Comparison of ENCODE assay signal across 18 cellular contexts in genomic region chr6:170512249-170512648, GRCh38. TPM values are rescaled to one million over a fixed set of nuclear protein-coding genes. Genes with fewer than 3 reads are reported as not detected.
A peak's percentile ranks its signal among the peaks of the same experiment; 100 is the strongest.
DNase-seq lines count a peak whose midpoint lies in the region; ATAC-seq, FAIRE-seq and TF ChIP-seq lines count a peak whose summit lies in the region.
"Had no signal": no experiment of that assay in that cellular context is flagged by ENCODE, and none has a peak within 500 bp of the region (broad histone marks: within the 10 kb centered on the region; RNA-seq: fewer than 3 reads in every experiment).

No MANE protein-coding gene starts in this region.

- H4K20me1 ChIP-seq in GM12878 (ENCODE audit: control insufficient read depth, insufficient read depth) = no peaks in the 10 kb centered on the region

- no peak for ATAC-seq in GM12878
- ATAC-seq in foreskin keratinocyte = no peak
- ATAC-seq: A549 had no signal

- RAD21 ChIA-PET in GM12878 (lab: Charles Lee; ENCODE audit: unreplicated experiment) = interaction anchor here (2.1 kb wide), 1 partner anchor 48 kb away, joined by 7 read pairs; no protein-coding TSS in a partner anchor

- H3K4me2 ChIP-seq in GM12878 (ENCODE audit: control insufficient read depth, insufficient read depth) = no peak overlapping the region
- H3K4me2 ChIP-seq: A549 had no signal

- no peak for FAIRE-seq in GM12878 (lab: Jason Lieb, UNC)
- FAIRE-seq: A549, D721Med had no signal

- BruUV-seq in GM12878 (replicated peaks; lab: Mats Ljungman, UMichigan) = no TSS peak

- in situ Hi-C loops in GM12878 (cut with MboI) = loop anchor here (10.0 kb wide), 1 partner anchor 1557 kb away; no protein-coding TSS in a partner anchor

- TF ChIP-seq POLR2A in GM12878 (IDR thresholded peaks at IDR 0.05; ENCODE audit: low read depth, low read length) = no peak

- H3K4me3 ChIP-seq in GM12878 = no peak overlapping the region
- H3K4me3 ChIP-seq in right atrium auricular region = no peak overlapping the region
- H3K4me3 ChIP-seq: A549 had no signal

- no peak overlapping the region for H3K27ac ChIP-seq in GM12878 (ENCODE audit: control insufficient read depth, insufficient read depth)
- no peak overlapping the region for H3K27ac ChIP-seq in foreskin keratinocyte
- no peak overlapping the region for H3K27ac ChIP-seq in right atrium auricular region
- H3K27ac ChIP-seq: A549, C4-2B, HL-60 had no signal

- H3K9me3 ChIP-seq in GM12878 (replicated peaks; ENCODE audit: control insufficient read depth, insufficient read depth, low read length) = no peaks in the 10 kb centered on the region
- H3K9me3 ChIP-seq in right atrium auricular region = no peaks in the 10 kb centered on the region
- H3K9me3 ChIP-seq: A549, BE2C had no signal

- H3K36me3 ChIP-seq in GM12878 (ENCODE audit: control insufficient read depth in 2 of 2, insufficient read depth in 2 of 2, low read length in 1 of 2) (no peaks in the 10 kb centered on the region), right atrium auricular region (no peaks in the 10 kb centered on the region)
- H3K36me3 ChIP-seq: BE2C had no signal

- TF ChIP-seq RAD21 in GM12878 (IDR thresholded peaks at IDR 0.05; ENCODE audit: insufficient read depth, low read depth, low read length) = no peak

- H3K9ac ChIP-seq in GM12878 (ENCODE audit: control insufficient read depth, insufficient read depth, low read length) = no peak overlapping the region

- CTCF ChIA-PET in GM12878 (lab: Yijun Ruan, JAX) = interaction anchor here (0.7 to 2.8 kb wide), 2 partner anchors 47 to 681 kb away, joined by 3 to 11 read pairs; no protein-coding TSS in a partner anchor

- intact Hi-C loops in GM12878 (cut with micrococcal nuclease; ENCODE audit: unreplicated experiment) = no loop called here

- H3K27me3 ChIP-seq in GM12878 (replicated peaks in 1 of 2; ENCODE audit: control insufficient read depth in 2 of 2, insufficient read depth in 2 of 2, low read length in 1 of 2) = no peaks in the 10 kb centered on the region
- no peaks in the 10 kb centered on the region for H3K27me3 ChIP-seq in foreskin keratinocyte
- H3K27me3 ChIP-seq in right atrium auricular region = no peaks in the 10 kb centered on the region
- H3K27me3 ChIP-seq: BE2C had no signal

- H3K4me1 ChIP-seq in GM12878 (ENCODE audit: control insufficient read depth, insufficient read depth, low read length) (no peaks in the 10 kb centered on the region), foreskin keratinocyte (peaks cover 3% of the 10 kb centered on the region), right atrium auricular region (no peaks in the 10 kb centered on the region)
- H3K4me1 ChIP-seq: A549, BE2C had no signal

- no peak for TF ChIP-seq EP300 in GM12878 (IDR thresholded peaks at IDR 0.05; ENCODE audit: borderline replicate concordance in 1 of 2, control insufficient read depth in 1 of 2, low read depth in 2 of 2, low read length in 2 of 2)

- 61% methylated on average over 4 of the region's 4 CpGs for WGBS in GM12878 (ENCODE audit: insufficient coverage, insufficient replicate concordance, low lambda C conversion rate, missing lambda C conversion rate)

- peak; percentile 73 for DNase-seq in NCI-H510A treated with DMSO at 0.1 percent for 48 hours (lab: John Stamatoyannopoulos, UW)
- no peak for DNase-seq in NCI-H510A (lab: John Stamatoyannopoulos, UW)
- DNase-seq in DMS53 treated with DMSO at 0.1 percent for 48 hours (lab: John Stamatoyannopoulos, UW; ENCODE audit: unreplicated experiment) = peak; percentile 49
- no peak for DNase-seq in GM12878 (ENCODE audit: low read depth, low spot score)
- peak; percentile 42 to 67 for DNase-seq in foreskin keratinocyte
- DNase-seq in ureter (ENCODE audit: low spot score) = no peak
- no peak for DNase-seq in right atrium auricular region (ENCODE audit: low spot score)
- DNase-seq: BE2C; CD4-positive, alpha-beta memory T cell; COR-L47; DND-41; GDM1; HCEC 1CT; HFFc6 had no signal

- SMC1A ChIA-PET in GM12878 (lab: Charles Lee; ENCODE audit: uncharacterized antibody, unreplicated experiment) = interaction anchor here (0.6 to 2.1 kb wide), 3 partner anchors 25 to 225 kb away, joined by 3 to 7 read pairs (median 6); no protein-coding TSS in a partner anchor

- POLR2A ChIA-PET in GM12878 (lab: Charles Lee) = no interaction called here

- H3K79me2 ChIP-seq in GM12878 (ENCODE audit: control insufficient read depth, insufficient read depth, low read length) = no peaks in the 10 kb centered on the region

- no peak overlapping the region for H2AFZ ChIP-seq in GM12878 (ENCODE audit: control insufficient read depth, low read depth, low read length)

- TF ChIP-seq CTCF in GM12878 (IDR thresholded peaks at IDR 0.05 in 2 of 3, conservative IDR thresholded peaks at IDR 0.05 in 1 of 3; ENCODE audit: control insufficient read depth in 2 of 3, extremely low read depth in 1 of 3, insufficient read depth in 1 of 3, low read depth in 3 of 3, low read length in 3 of 3) (no peak), foreskin keratinocyte (conservative IDR thresholded peaks at IDR 0.05) (no peak), right atrium auricular region (IDR thresholded peaks at IDR 0.05) (no peak)

TF ChIP-seq in GM12878, 131 proteins besides CTCF, POLR2A, EP300 and RAD21 (continues in another document):
- TF ChIP-seq SMARCA5 (IDR thresholded peaks at IDR 0.05) = no peak
- no peak for TF ChIP-seq ZBTB40 (IDR thresholded peaks at IDR 0.05; ENCODE audit: borderline replicate concordance)

RNA-seq across cellular contexts. Expression of gene PSMB1, which starts 40.9 kb away (rescaled TPM):
- 67.2 and 69.1 TPM in 2 replicates for total RNA-seq in GM12878 (2013; cell fraction: nucleolus; rRNA removed)
- total RNA-seq in GM12878 (2014; rRNA removed) = 303 and 374 TPM in 2 replicates
- total RNA-seq in GM12878 (2014; rRNA removed; fragmentation: Illumina TruSeq; extraction: Trizol) = 298 and 303 TPM in 2 replicates
- total RNA-seq in GM12878 (2021) = 205 and 208 TPM in 2 replicates
- polyA plus RNA-seq in GM12878 (2011; ENCODE audit: low read depth) = 248 TPM
- polyA plus RNA-seq in GM12878 (2011; rRNA removed) = 453 and 491 TPM in 2 replicates
- polyA plus RNA-seq in GM12878 (2011; cell fraction: cytosol; rRNA removed) = 560 and 617 TPM in 2 replicates
- polyA plus RNA-seq in GM12878 (2011; cell fraction: nucleus; rRNA removed) = 288 and 355 TPM in 2 replicates
- polyA plus RNA-seq in GM12878 (2012) = 198 and 239 TPM in 2 replicates
- polyA plus RNA-seq in GM12878 (2014; fragmentation: Illumina TruSeq; extraction: Trizol) = 240 and 265 TPM in 2 replicates
- 1,000 to 10,000 TPM; 1,185 to 1,317 TPM for polyA plus RNA-seq in GM12878 (2014; fragmentation: Nextera tagmentation; extraction: Ambion mirVana)
- 401 and 525 TPM in 2 replicates for polyA plus RNA-seq in GM12878 (2014; rRNA removed)
- polyA plus RNA-seq in GM12878 (2016; fragmentation: Nextera tagmentation; extraction: Ambion mirVana) = 100 to 1,000 TPM; 636 to 654 TPM
- polyA minus RNA-seq in GM12878 (2011; rRNA and poly(A)+ RNA removed) = 316 and 324 TPM in 2 replicates
- polyA minus RNA-seq in GM12878 (2011; cell fraction: cytosol; rRNA and poly(A)+ RNA removed) = 92.7 and 95.6 TPM in 2 replicates
- 30.3 and 38.0 TPM in 2 replicates for polyA minus RNA-seq in GM12878 (2011; cell fraction: nucleus; rRNA and poly(A)+ RNA removed)
- 267 and 268 TPM in 2 replicates for total RNA-seq in foreskin keratinocyte
- polyA plus RNA-seq in foreskin keratinocyte = 347 and 363 TPM in 2 replicates
- total RNA-seq in ureter = 118 TPM
- total RNA-seq in right atrium auricular region = 100 to 1,000 TPM; 188 to 245 TPM

RNA-seq across cellular contexts. Expression of gene TBP, which starts 41.9 kb away (rescaled TPM):
- total RNA-seq in GM12878 (2013; cell fraction: nucleolus; rRNA removed) = 39.7 and 48.9 TPM in 2 replicates
- total RNA-seq in GM12878 (2014; rRNA removed) = 27.1 and 30.6 TPM in 2 replicates
- 13.6 and 15.0 TPM in 2 replicates for total RNA-seq in GM12878 (2014; rRNA removed; fragmentation: Illumina TruSeq; extraction: Trizol)
- 18.3 and 19.6 TPM in 2 replicates for total RNA-seq in GM12878 (2021)
- polyA plus RNA-seq in GM12878 (2011; ENCODE audit: low read depth) = 10.0 TPM
- polyA plus RNA-seq in GM12878 (2011; rRNA removed) = 20.8 and 27.4 TPM in 2 replicates
- polyA plus RNA-seq in GM12878 (2011; cell fraction: cytosol; rRNA removed) = 17.1 and 25.9 TPM in 2 replicates
- polyA plus RNA-seq in GM12878 (2011; cell fraction: nucleus; rRNA removed) = 21.4 and 22.2 TPM in 2 replicates
- 11.7 and 13.6 TPM in 2 replicates for polyA plus RNA-seq in GM12878 (2012)
- polyA plus RNA-seq in GM12878 (2014; fragmentation: Illumina TruSeq; extraction: Trizol) = 24.6 and 25.6 TPM in 2 replicates
- 10 to 100 TPM; 26.0 to 35.5 TPM for polyA plus RNA-seq in GM12878 (2014; fragmentation: Nextera tagmentation; extraction: Ambion mirVana)
- polyA plus RNA-seq in GM12878 (2014; rRNA removed) = 24.2 and 31.0 TPM in 2 replicates
- polyA plus RNA-seq in GM12878 (2016; fragmentation: Nextera tagmentation; extraction: Ambion mirVana) = 10 to 100 TPM; 32.4 to 39.5 TPM
- polyA minus RNA-seq in GM12878 (2011; rRNA and poly(A)+ RNA removed) = 18.0 and 22.6 TPM in 2 replicates
- polyA minus RNA-seq in GM12878 (2011; cell fraction: cytosol; rRNA and poly(A)+ RNA removed) = 6.4 and 8.0 TPM in 2 replicates
- polyA minus RNA-seq in GM12878 (2011; cell fraction: nucleus; rRNA and poly(A)+ RNA removed) = 7.3 and 12.7 TPM in 2 replicates
- total RNA-seq in foreskin keratinocyte = 16.2 and 17.4 TPM in 2 replicates
- 13.2 and 14.1 TPM in 2 replicates for polyA plus RNA-seq in foreskin keratinocyte
- 18.8 TPM for total RNA-seq in ureter
- total RNA-seq in right atrium auricular region = 10 to 100 TPM; 10.1 to 13.3 TPM

Comparison
In these comparisons a context has a peak if more than half of its experiments do, and no peak if none do; other contexts are left out.
1. DNase-seq: peak in NCI-H510A treated with DMSO at 0.1 percent for 48 hours (single experiment), DMS53 treated with DMSO at 0.1 percent for 48 hours (single experiment) and foreskin keratinocyte (2 of 2); none in NCI-H510A (single experiment), GM12878 (single experiment), ureter (single experiment) and right atrium auricular region (single experiment).